In the genomic region with DNA sequence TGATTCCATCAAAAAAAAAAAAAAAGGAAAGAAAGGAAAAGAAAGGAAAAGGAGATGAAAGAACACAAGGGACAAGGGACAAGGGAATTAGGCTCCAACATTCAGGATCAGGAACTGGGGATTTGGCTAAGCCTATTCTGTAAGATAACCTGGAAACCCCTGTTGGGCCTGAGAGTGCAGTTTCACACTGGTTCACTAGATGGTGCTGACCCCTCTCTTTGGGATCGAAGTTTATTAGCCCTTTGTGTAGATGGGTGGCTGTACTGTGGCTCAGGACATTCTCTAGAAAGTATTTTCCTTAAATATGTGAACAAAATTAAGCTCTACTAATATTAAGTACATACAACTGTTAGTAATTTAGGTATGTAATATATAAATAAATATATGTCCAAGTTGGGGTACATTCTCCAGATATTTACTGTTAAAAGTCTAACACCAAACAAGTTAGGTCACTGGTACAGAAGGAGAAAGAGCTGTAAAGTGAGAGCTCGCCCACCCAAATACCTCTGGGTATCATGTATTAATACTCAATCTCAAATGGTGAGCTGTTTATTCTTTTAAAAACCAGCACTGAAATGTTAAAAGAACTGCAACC, we compare ENCODE assay signal across 8 cellular contexts. TPM values are rescaled to one million over a fixed set of nuclear protein-coding genes. Genes with fewer than 3 reads are reported as not detected.
DNase-seq lines count a peak whose midpoint lies in the region; ATAC-seq and TF ChIP-seq lines count a peak whose summit lies in the region.

No MANE protein-coding gene starts in this region.

- H3K9ac ChIP-seq in OCI-LY3 (ENCODE audit: low read length), result no peak overlapping the region

- no peaks in the 10 kb centered on the region for H3K9me3 ChIP-seq in OCI-LY3 (ENCODE audit: insufficient read depth, low read length)
- no peaks in the 10 kb centered on the region for H3K9me3 ChIP-seq in body of pancreas

- no peaks in the 10 kb centered on the region for H3K79me2 ChIP-seq in OCI-LY3 (ENCODE audit: low read length)

- no peak overlapping the region for H2AFZ ChIP-seq in OCI-LY3 (ENCODE audit: low read depth, low read length)

- 34 to 42% methylated on average over 2 of the region's 2 CpGs for WGBS in body of pancreas, 2 donors

- ATAC-seq in GM21381 (IDR thresholded peaks at IDR 0.05; ENCODE audit: unreplicated experiment) (peak; percentile 77), HG03571 (IDR thresholded peaks at IDR 0.05; ENCODE audit: unreplicated experiment) (peak; percentile 95), body of pancreas (peak; percentile 72)

- H3K4me2 ChIP-seq in OCI-LY3 (ENCODE audit: low read length), result no peak overlapping the region

- TF ChIP-seq CTCF in OCI-LY3 (IDR thresholded peaks at IDR 0.05; ENCODE audit: low read depth, low read length) (peak; percentile 60), body of pancreas (IDR thresholded peaks at IDR 0.05) (peak; percentile 61 to 81 (median 66))

- H3K27me3 ChIP-seq in OCI-LY3 (ENCODE audit: low read depth, low read length) (peaks cover 21% of the 10 kb centered on the region), body of pancreas (no peaks in the 10 kb centered on the region)

- H3K27ac ChIP-seq in OCI-LY3 (ENCODE audit: low read length) (no peak overlapping the region), body of pancreas (no peak overlapping the region)

- H4K20me1 ChIP-seq in OCI-LY3 (ENCODE audit: insufficient read depth, low read length), result no peaks in the 10 kb centered on the region

- TF ChIP-seq POLR2A in body of pancreas (IDR thresholded peaks at IDR 0.05), result no peak

- DNase-seq in DMS79 treated with DMSO at 0.1 percent for 48 hours (lab: John Stamatoyannopoulos, UW) (peak; percentile 4), DMS79 (lab: John Stamatoyannopoulos, UW) (no peak), body of pancreas (peak; percentile 38 to 62 (median 44)), iPS-NIHi11 (ENCODE audit: low spot score) (peak; percentile 84)
- peak; percentile 21 to 39 for DNase-seq in stimulated activated CD4-positive, alpha-beta T cell treated with anti-CD3 and anti-CD28 coated beads, Interleukin-2, amount 100 ng/mL, for 24 hours

- H3K36me3 ChIP-seq in OCI-LY3 (replicated peaks; ENCODE audit: low read depth, low read length) (no peaks in the 10 kb centered on the region), body of pancreas (replicated peaks in 1 of 2; ENCODE audit: insufficient read depth in 1 of 2, low read depth in 2 of 2) (no peaks in the 10 kb centered on the region)

- H3K4me3 ChIP-seq in OCI-LY3 (ENCODE audit: low read length) (no peak overlapping the region), body of pancreas (no peak overlapping the region)

- intact Hi-C loops in body of pancreas (cut with DNase I), result loop anchor here (10.0 kb wide), 1 partner anchor 220 kb away; no protein-coding TSS in a partner anchor

- H3K4me1 ChIP-seq in OCI-LY3 (ENCODE audit: low read length) (peaks cover 13% of the 10 kb centered on the region), body of pancreas (no peaks in the 10 kb centered on the region)

RNA-seq across cellular contexts. Expression of a gene that starts 6.3 kb away (rescaled TPM):
- total RNA-seq in body of pancreas, result not detected

RNA-seq across cellular contexts. Expression of a gene that starts 15.9 kb away (rescaled TPM):
- under 1 TPM in 1 of 2 donors, not detected in 1; 0.66 TPM for total RNA-seq in body of pancreas

RNA-seq across cellular contexts. Expression of a gene that starts 57.8 kb away (rescaled TPM):
- under 1 TPM in 1 of 2 donors, not detected in 1; 0.26 TPM for total RNA-seq in body of pancreas
